8 cellular contexts compared by ENCODE assay signal in genomic region chr19:37218592-37218935, GRCh38. TPM values are rescaled to one million over a fixed set of nuclear protein-coding genes. Genes with fewer than 3 reads are reported as not detected.
A peak's percentile ranks its signal among the peaks of the same experiment; 100 is the strongest.
DNase-seq lines count a peak whose midpoint lies in the region; ATAC-seq and TF ChIP-seq lines count a peak whose summit lies in the region.

No MANE protein-coding gene starts in this region.

- H3K27me3 Mint-ChIP-seq in CD4-positive, CD25-positive, alpha-beta regulatory T cell = no peaks in the 10 kb centered on the region
- H3K27me3 Mint-ChIP-seq in central memory CD8-positive, alpha-beta T cell = no peaks in the 10 kb centered on the region

- H3K4me3 ChIP-seq in CD4-positive, CD25-positive, alpha-beta regulatory T cell (ENCODE audit: low read depth, low read length) = peak overlapping the region; percentile 95
- peak overlapping the region; percentile 90 for H3K4me3 ChIP-seq in LNCaP clone FGC (ENCODE audit: low read depth, low read length)
- peak overlapping the region; percentile 82 for H3K4me3 ChIP-seq in mesodermal cell (ENCODE audit: extremely low read depth, insufficient read depth, low read length, poor library complexity, severe bottlenecking)
- peak overlapping the region; percentile 61 for H3K4me3 ChIP-seq in urinary bladder (ENCODE audit: low read depth, low read length)

- peaks cover 18 to 39% (median 24%) of the 10 kb centered on the region in 4 donors for H3K4me1 Mint-ChIP-seq in CD4-positive, CD25-positive, alpha-beta regulatory T cell
- H3K4me1 Mint-ChIP-seq in central memory CD8-positive, alpha-beta T cell = peaks cover 35% of the 10 kb centered on the region

- peaks cover 38% of the 10 kb centered on the region for H3K36me3 ChIP-seq in CD4-positive, CD25-positive, alpha-beta regulatory T cell (ENCODE audit: control insufficient read depth, insufficient read depth, low read length)
- peaks cover 25% of the 10 kb centered on the region for H3K36me3 ChIP-seq in mesodermal cell (ENCODE audit: control insufficient read depth, insufficient read depth, low read length)
- H3K36me3 ChIP-seq in urinary bladder (ENCODE audit: insufficient read depth) = peaks cover 3% of the 10 kb centered on the region

- DNase-seq in CD4-positive, CD25-positive, alpha-beta regulatory T cell = no peak
- no peak for DNase-seq in LNCaP clone FGC (ENCODE audit: low read depth)
- no peak for DNase-seq in central memory CD8-positive, alpha-beta T cell (ENCODE audit: low spot score in 2 of 2)
- no peak for DNase-seq in KG1 (lab: John Stamatoyannopoulos, UW)

- H3K27me3 ChIP-seq in CD4-positive, CD25-positive, alpha-beta regulatory T cell (ENCODE audit: control insufficient read depth, insufficient read depth, low read length) = no peaks in the 10 kb centered on the region

- 58 to 77% methylated on average over 5 to 6 of the region's 6 CpGs for WGBS in mesodermal cell (ENCODE audit: insufficient coverage in 2 of 2), 2 experiments
- WGBS in urinary bladder = 16% methylated on average over 6 of the region's 6 CpGs

- peaks cover 34% of the 10 kb centered on the region for H3K36me3 Mint-ChIP-seq in CD4-positive, CD25-positive, alpha-beta regulatory T cell
- peaks cover 23% of the 10 kb centered on the region for H3K36me3 Mint-ChIP-seq in central memory CD8-positive, alpha-beta T cell (ENCODE audit: insufficient read depth)

- peaks cover 15% of the 10 kb centered on the region for H3K4me1 ChIP-seq in CD4-positive, CD25-positive, alpha-beta regulatory T cell (ENCODE audit: control insufficient read depth, insufficient read depth, low read length, poor library complexity, severe bottlenecking)
- H3K4me1 ChIP-seq in mesodermal cell (ENCODE audit: control insufficient read depth, insufficient read depth, low read length, poor library complexity, severe bottlenecking) = no peaks in the 10 kb centered on the region
- no peaks in the 10 kb centered on the region for H3K4me1 ChIP-seq in urinary bladder (ENCODE audit: insufficient read depth)

- no peak for TF ChIP-seq CTCF in LNCaP clone FGC (IDR thresholded peaks at IDR 0.05; ENCODE audit: control insufficient read depth, extremely low read depth, insufficient read depth)

- H3K9me3 Mint-ChIP-seq in CD4-positive, CD25-positive, alpha-beta regulatory T cell = peaks cover 1 to 31% (median 9%) of the 10 kb centered on the region in 7 donors
- H3K9me3 Mint-ChIP-seq in central memory CD8-positive, alpha-beta T cell = no peaks in the 10 kb centered on the region

- peaks cover 22 to 30% of the 10 kb centered on the region in 2 experiments for H3K9me3 ChIP-seq in CD4-positive, CD25-positive, alpha-beta regulatory T cell (ENCODE audit: control insufficient read depth in 2 of 2, low read length in 2 of 2)
- peaks cover 14% of the 10 kb centered on the region for H3K9me3 ChIP-seq in mesodermal cell (ENCODE audit: control insufficient read depth, low read length)

- ATAC-seq in CD4-positive, CD25-positive, alpha-beta regulatory T cell (ENCODE audit: low read depth in 2 of 2) = no peak
- peak; percentile 0 for ATAC-seq in central memory CD8-positive, alpha-beta T cell (replicated peaks; ENCODE audit: extremely low read depth, poor library complexity, severe bottlenecking)
- ATAC-seq in GM18520 (IDR thresholded peaks at IDR 0.05; ENCODE audit: unreplicated experiment) (no peak), GM18519 (IDR thresholded peaks at IDR 0.05; ENCODE audit: low FRiP score, unreplicated experiment) (no peak)

- peak overlapping the region; percentile 93 to 98 (median 97) for H3K27ac Mint-ChIP-seq in CD4-positive, CD25-positive, alpha-beta regulatory T cell
- H3K27ac Mint-ChIP-seq in central memory CD8-positive, alpha-beta T cell (ENCODE audit: low read depth) = peak overlapping the region; percentile 80

- peak overlapping the region; percentile 91 to 96 (median 94) for H3K4me3 Mint-ChIP-seq in CD4-positive, CD25-positive, alpha-beta regulatory T cell
- peak overlapping the region; percentile 85 for H3K4me3 Mint-ChIP-seq in central memory CD8-positive, alpha-beta T cell

- H3K27ac ChIP-seq in CD4-positive, CD25-positive, alpha-beta regulatory T cell (ENCODE audit: insufficient read depth, low read length, poor library complexity, severe bottlenecking) = peak overlapping the region; percentile 82
- H3K27ac ChIP-seq in mesodermal cell (ENCODE audit: low read depth, low read length, severe bottlenecking) (no peak overlapping the region), urinary bladder (ENCODE audit: low read depth) (peak overlapping the region; percentile 94)

RNA-seq across cellular contexts. Expression of gene ZNF383, which starts 0.6 kb away (rescaled TPM):
- 14.8 TPM for total RNA-seq in CD4-positive, CD25-positive, alpha-beta regulatory T cell
- 10 to 100 TPM in 2 of 4 donors, 1 to 10 TPM in 2; 8.3 to 16.9 (median 11.0) TPM for polyA plus RNA-seq in CD4-positive, CD25-positive, alpha-beta regulatory T cell
- 3.8 TPM for polyA plus RNA-seq in mesodermal cell (2013, experiment 1 of 2)
- 4.7 TPM for polyA plus RNA-seq in mesodermal cell (2013, experiment 2 of 2)
- 14.9 TPM for total RNA-seq in urinary bladder
- 5.1 TPM for polyA plus RNA-seq in urinary bladder

RNA-seq across cellular contexts. Expression of gene ZNF585B, which starts 8.2 kb away (rescaled TPM):
- total RNA-seq in CD4-positive, CD25-positive, alpha-beta regulatory T cell = 9.5 TPM
- polyA plus RNA-seq in CD4-positive, CD25-positive, alpha-beta regulatory T cell = 10 to 100 TPM in 2 of 4 donors, 1 to 10 TPM in 2; 4.5 to 14.6 (median 10.1) TPM
- polyA plus RNA-seq in mesodermal cell (2013, experiment 1 of 2) = 3.1 TPM
- polyA plus RNA-seq in mesodermal cell (2013, experiment 2 of 2) = 2.7 TPM
- 32.2 TPM for total RNA-seq in urinary bladder
- 11.7 TPM for polyA plus RNA-seq in urinary bladder

RNA-seq across cellular contexts. Expression of gene ZNF585A, which starts 46.1 kb away (rescaled TPM):
- total RNA-seq in CD4-positive, CD25-positive, alpha-beta regulatory T cell = 7.5 TPM
- 10 to 100 TPM; 35.5 to 53.4 (median 46.6) TPM for polyA plus RNA-seq in CD4-positive, CD25-positive, alpha-beta regulatory T cell
- 9.2 TPM for polyA plus RNA-seq in mesodermal cell (2013, experiment 1 of 2)
- polyA plus RNA-seq in mesodermal cell (2013, experiment 2 of 2) = 12.7 TPM
- 17.3 TPM for total RNA-seq in urinary bladder
- polyA plus RNA-seq in urinary bladder = 11.5 TPM
